Comparison of ENCODE assay signal across 24 cellular contexts in the genomic region with DNA sequence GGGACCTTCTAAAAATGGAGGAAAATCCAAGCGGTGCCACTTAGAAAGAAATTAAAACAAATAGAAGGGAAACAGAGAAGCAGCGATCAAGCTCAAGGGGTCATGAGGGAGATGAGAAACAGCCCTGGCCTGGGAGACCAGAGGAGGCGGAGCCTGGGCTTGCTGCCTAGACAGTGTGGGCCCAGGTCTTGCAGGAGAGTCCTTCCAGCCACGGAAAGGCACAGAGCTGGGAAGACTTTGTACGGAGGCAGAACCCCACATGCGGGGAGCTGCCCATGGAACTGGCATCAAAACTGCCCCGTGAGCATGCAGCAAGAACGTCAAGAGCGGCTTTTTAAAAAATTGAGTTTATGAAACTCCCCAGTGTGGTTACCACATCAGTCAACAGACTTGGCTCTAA.
DNase-seq lines count a peak whose midpoint lies in the region; ATAC-seq and TF ChIP-seq lines count a peak whose summit lies in the region.
"Had no signal": no experiment of that assay in that cellular context is flagged by ENCODE, and none has a peak within 500 bp of the region (broad histone marks: within the 10 kb centered on the region; RNA-seq: fewer than 3 reads in every experiment).

No MANE protein-coding gene starts in this region.

- ATAC-seq in Right ventricle myocardium inferior (peak; percentile 57), gastrocnemius medialis (peak in 1 of 2 donors; percentile 19), HG02885 (IDR thresholded peaks at IDR 0.05; ENCODE audit: poor library complexity, unreplicated experiment) (no peak)
- ATAC-seq: K562 had no signal

- H3K9me3 ChIP-seq in right atrium auricular region (peaks cover 0 to under 1% of the 10 kb centered on the region in 2 donors), left ventricle myocardium inferior (replicated peaks) (peaks cover 10% of the 10 kb centered on the region), gastrocnemius medialis (no peaks in the 10 kb centered on the region)
- H3K9me3 ChIP-seq: BE2C had no signal

- DNase-seq in Right ventricle myocardium inferior (ENCODE audit: missing footprints) (no peak), right atrium auricular region (ENCODE audit: low spot score) (no peak), left ventricle myocardium inferior (peak; percentile 20), gastrocnemius medialis (peak; percentile 14 to 17), NCI-H146 treated with DMSO at 0.1 percent for 48 hours (lab: John Stamatoyannopoulos, UW; ENCODE audit: unreplicated experiment) (no peak)
- no peak for DNase-seq in stimulated activated CD4-positive, alpha-beta T cell treated with anti-CD3 and anti-CD28 coated beads, Interleukin-2, amount 100 ng/mL, for 48 hours
- DNase-seq: 8988T; ACHN; BE2C; CD8-positive, alpha-beta memory T cell; DMS79 treated with DMSO at 0.1 percent for 48 hours; H7; Kasumi-1; MV-4-11; NCI-H1105; NCI-H1436 treated with DMSO at 0.1 percent for 48 hours; NCI-H1930; NCI-H2107; NCI-H446 treated with DMSO at 0.1 percent for 48 hours; NCI-H526 treated with DMSO at 0.1 percent for 48 hours; PC-9; SHP77 treated with DMSO at 0.1 percent for 48 hours had no signal

- H3K36me3 ChIP-seq in right atrium auricular region (no peaks in the 10 kb centered on the region), left ventricle myocardium inferior (no peaks in the 10 kb centered on the region), gastrocnemius medialis (no peaks in the 10 kb centered on the region)
- H3K36me3 ChIP-seq: BE2C had no signal

- TF ChIP-seq POLR2A in gastrocnemius medialis (IDR thresholded peaks at IDR 0.05) = no peak

- no peak overlapping the region for H3K27ac ChIP-seq in right atrium auricular region
- no peak overlapping the region for H3K27ac ChIP-seq in left ventricle myocardium inferior (replicated peaks)
- H3K27ac ChIP-seq in gastrocnemius medialis = no peak overlapping the region
- H3K27ac ChIP-seq: PC-9 had no signal

- TF ChIP-seq CTCF in right atrium auricular region (IDR thresholded peaks at IDR 0.05) (no peak), left ventricle myocardium inferior (IDR thresholded peaks at IDR 0.05; ENCODE audit: borderline replicate concordance) (no peak), gastrocnemius medialis (IDR thresholded peaks at IDR 0.05 in 4 of 5, conservative IDR thresholded peaks at IDR 0.05 in 1 of 5) (no peak)

- in situ Hi-C loops in gastrocnemius medialis (cut with MboI; ENCODE audit: low sequenced_read_pairs in 4 of 4) = no loop called here

- intact Hi-C loops in Right ventricle myocardium inferior (cut with DNase I) = no loop called here
- intact Hi-C loops in left ventricle myocardium inferior (cut with micrococcal nuclease) = no loop called here
- intact Hi-C loops in gastrocnemius medialis (cut with DNase I; ENCODE audit: low total_unique reads) = no loop called here

- no peaks in the 10 kb centered on the region for H3K4me1 ChIP-seq in right atrium auricular region
- no peaks in the 10 kb centered on the region for H3K4me1 ChIP-seq in left ventricle myocardium inferior
- H3K4me1 ChIP-seq in gastrocnemius medialis = no peaks in the 10 kb centered on the region
- H3K4me1 ChIP-seq: BE2C had no signal

- H3K4me3 ChIP-seq in right atrium auricular region = no peak overlapping the region
- H3K4me3 ChIP-seq in left ventricle myocardium inferior = no peak overlapping the region
- no peak overlapping the region for H3K4me3 ChIP-seq in gastrocnemius medialis
- H3K4me3 ChIP-seq: K562, PC-9 had no signal

- no peaks in the 10 kb centered on the region for H3K27me3 ChIP-seq in right atrium auricular region
- peaks cover 18% of the 10 kb centered on the region for H3K27me3 ChIP-seq in left ventricle myocardium inferior (ENCODE audit: low read depth)
- H3K27me3 ChIP-seq in gastrocnemius medialis = no peaks in the 10 kb centered on the region
- H3K27me3 ChIP-seq: BE2C had no signal

Comparison
In these comparisons a context has a peak if more than half of its experiments do, and no peak if none do; other contexts are left out.
1. DNase-seq: peak in left ventricle myocardium inferior (single experiment) and gastrocnemius medialis (2 of 2); none in Right ventricle myocardium inferior (single experiment), right atrium auricular region (single experiment), stimulated activated CD4-positive, alpha-beta T cell treated with anti-CD3 and anti-CD28 coated beads, Interleukin-2, amount 100 ng/mL, for 48 hours (0 of 2) and NCI-H146 treated with DMSO at 0.1 percent for 48 hours (single experiment).